Comparison of ENCODE assay signal across 20 cellular contexts in genomic region chr16:12458051-12458450, GRCh38.
DNase-seq lines count a peak whose midpoint lies in the region; ATAC-seq and TF ChIP-seq lines count a peak whose summit lies in the region.
"Had no signal": no experiment of that assay in that cellular context is flagged by ENCODE, and none has a peak within 500 bp of the region (broad histone marks: within the 10 kb centered on the region; RNA-seq: fewer than 3 reads in every experiment).

No MANE protein-coding gene starts in this region.

- ATAC-seq in stimulated activated naive B cell treated with anti-CD40 and anti-IgM and Interleukin-4, amounts not matched to agents 10 μg/mL and 1 μg/mL and 100 μg/mL, for 72 hours (replicated peaks) = no peak
- ATAC-seq in HG03571 (IDR thresholded peaks at IDR 0.05; ENCODE audit: unreplicated experiment) = no peak
- ATAC-seq: activated CD8-positive, alpha-beta memory T cell treated with anti-CD3 and anti-CD28 coated beads, Interleukin-2, amount 10 ng/mL, durations not matched to agents 7 days and 5 days; Right ventricle myocardium inferior had no signal

- DNase-seq in activated naive CD4-positive, alpha-beta T cell treated with anti-CD3 and anti-CD28 coated beads, Interleukin-2, amount 50 U/mL, for 16 hours = no peak
- DNase-seq in immature natural killer cell (no peak), mesothelial cell of epicardium (ENCODE audit: low spot score in 2 of 2, unreplicated experiment in 2 of 2) (no peak)
- no peak for DNase-seq in stimulated activated naive B cell treated with anti-CD40 and anti-IgM and Interleukin-4, amounts not matched to agents 10 μg/mL and 1 μg/mL and 100 μg/mL, for 72 hours
- no peak for DNase-seq in activated CD4-positive, CD25-positive, alpha-beta regulatory T cell treated with anti-CD3 and anti-CD28 coated beads, Interleukin-2, amount 50 U/mL, for 72 hours
- DNase-seq: activated CD8-positive, alpha-beta memory T cell treated with anti-CD3 and anti-CD28 coated beads, Interleukin-2, amount 10 ng/mL, durations not matched to agents 7 days and 5 days; activated effector memory CD4-positive, alpha-beta T cell treated with Interleukin-2 at 50 U/mL for 16 hours; DMS 273 treated with DMSO at 0.1 percent for 48 hours; esophagus squamous epithelium; mesendoderm; NCI-H1436 treated with DMSO at 0.1 percent for 48 hours had no signal

- no peak for TF ChIP-seq CTCF in OCI-LY1 (IDR thresholded peaks at IDR 0.05; ENCODE audit: low read length)
- TF ChIP-seq CTCF in mesothelial cell of epicardium (IDR thresholded peaks at IDR 0.05; ENCODE audit: unreplicated experiment) = no peak

- H3K27ac Mint-ChIP-seq in activated naive CD4-positive, alpha-beta T cell treated with anti-CD3 and anti-CD28 coated beads, Interleukin-2, amount 50 U/mL, for 24 hours = no peak overlapping the region
- H3K27ac Mint-ChIP-seq in immature natural killer cell (peak overlapping the region; percentile 45 to 95 (median 64)), mesothelial cell of epicardium (no peak overlapping the region)
- H3K27ac Mint-ChIP-seq in stimulated activated naive B cell treated with anti-CD40 and anti-IgM and Interleukin-4, amounts not matched to agents 10 μg/mL and 1 μg/mL and 100 μg/mL, for 72 hours = peak overlapping the region; percentile 96
- H3K27ac Mint-ChIP-seq: activated CD8-positive, alpha-beta memory T cell treated with anti-CD3 and anti-CD28 coated beads, Interleukin-2, amount 10 ng/mL, durations not matched to agents 7 days and 5 days; nephron had no signal

- no peaks in the 10 kb centered on the region for H3K27me3 Mint-ChIP-seq in activated naive CD4-positive, alpha-beta T cell treated with anti-CD3 and anti-CD28 coated beads, Interleukin-2, amount 50 U/mL, for 24 hours
- H3K27me3 Mint-ChIP-seq in immature natural killer cell (ENCODE audit: low read depth in 3 of 3) = peaks cover 0 to 3% (median 0%) of the 10 kb centered on the region in 3 donors
- H3K27me3 Mint-ChIP-seq in stimulated activated naive B cell treated with anti-CD40 and anti-IgM and Interleukin-4, amounts not matched to agents 10 μg/mL and 1 μg/mL and 100 μg/mL, for 72 hours = no peaks in the 10 kb centered on the region
- H3K27me3 Mint-ChIP-seq in mesothelial cell of epicardium (ENCODE audit: low read depth) = no peaks in the 10 kb centered on the region
- H3K27me3 Mint-ChIP-seq: activated CD8-positive, alpha-beta memory T cell treated with anti-CD3 and anti-CD28 coated beads, Interleukin-2, amount 10 ng/mL, durations not matched to agents 7 days and 5 days; CD4-positive, alpha-beta memory T cell had no signal

- H3K4me1 Mint-ChIP-seq in activated naive CD4-positive, alpha-beta T cell treated with anti-CD3 and anti-CD28 coated beads, Interleukin-2, amount 50 U/mL, for 24 hours = peaks cover 23% of the 10 kb centered on the region
- H3K4me1 Mint-ChIP-seq in immature natural killer cell (peaks cover 37 to 39% of the 10 kb centered on the region in 2 donors), mesothelial cell of epicardium (no peaks in the 10 kb centered on the region)
- peaks cover 50 to 74% of the 10 kb centered on the region in 2 donors for H3K4me1 Mint-ChIP-seq in stimulated activated naive B cell treated with anti-CD40 and anti-IgM and Interleukin-4, amounts not matched to agents 10 μg/mL and 1 μg/mL and 100 μg/mL, for 72 hours
- H3K4me1 Mint-ChIP-seq: nephron had no signal

- peaks cover 3% of the 10 kb centered on the region for H3K36me3 Mint-ChIP-seq in activated naive CD4-positive, alpha-beta T cell treated with anti-CD3 and anti-CD28 coated beads, Interleukin-2, amount 50 U/mL, for 24 hours
- H3K36me3 Mint-ChIP-seq in immature natural killer cell (no peaks in the 10 kb centered on the region), mesothelial cell of epicardium (no peaks in the 10 kb centered on the region)
- H3K36me3 Mint-ChIP-seq in stimulated activated naive B cell treated with anti-CD40 and anti-IgM and Interleukin-4, amounts not matched to agents 10 μg/mL and 1 μg/mL and 100 μg/mL, for 72 hours = peaks cover 14 to 20% of the 10 kb centered on the region in 2 donors
- H3K36me3 Mint-ChIP-seq: activated CD8-positive, alpha-beta memory T cell treated with anti-CD3 and anti-CD28 coated beads, Interleukin-2, amount 10 ng/mL, durations not matched to agents 7 days and 5 days had no signal

- no peaks in the 10 kb centered on the region for H3K27me3 ChIP-seq in OCI-LY1 (ENCODE audit: insufficient read depth, low read length)
- H3K27me3 ChIP-seq: esophagus squamous epithelium, pancreas, tibial nerve had no signal

- peaks cover 31% of the 10 kb centered on the region for H3K4me1 ChIP-seq in OCI-LY1 (ENCODE audit: insufficient read depth, low read length, severe bottlenecking)
- H3K4me1 ChIP-seq: esophagus squamous epithelium, pancreas had no signal

- H3K9me3 ChIP-seq in OCI-LY1 (ENCODE audit: low read length) = no peaks in the 10 kb centered on the region; the same call in 1 of the 2 replicates
- H3K9me3 ChIP-seq: pancreas had no signal

- H3K27ac ChIP-seq in OCI-LY1 (ENCODE audit: low read depth, low read length, poor library complexity, severe bottlenecking) = peak overlapping the region; percentile 77
- H3K27ac ChIP-seq: pancreas, tibial nerve had no signal

- no peaks in the 10 kb centered on the region for H4K20me1 ChIP-seq in OCI-LY1 (ENCODE audit: insufficient read depth, low read length)

- peaks cover 36% of the 10 kb centered on the region for H3K36me3 ChIP-seq in OCI-LY1 (ENCODE audit: insufficient read depth, low read length)
- H3K36me3 ChIP-seq: pancreas, tibial nerve had no signal

- H3K4me3 ChIP-seq in OCI-LY1 (ENCODE audit: low read depth, low read length, poor library complexity, severe bottlenecking) = no peak overlapping the region
- H3K4me3 ChIP-seq: coronary artery, esophagus squamous epithelium, pancreas, tibial nerve had no signal

- H2AFZ ChIP-seq in OCI-LY1 (ENCODE audit: low read length) = no peak overlapping the region

- H3K79me2 ChIP-seq in OCI-LY1 (ENCODE audit: insufficient read depth, low read length) = no peaks in the 10 kb centered on the region

- no peaks in the 10 kb centered on the region for H3F3A ChIP-seq in OCI-LY1 (ENCODE audit: insufficient read depth, low read length)

- H3K9me3 Mint-ChIP-seq in activated naive CD4-positive, alpha-beta T cell treated with anti-CD3 and anti-CD28 coated beads, Interleukin-2, amount 50 U/mL, for 24 hours = no peaks in the 10 kb centered on the region
- no peaks in the 10 kb centered on the region for H3K9me3 Mint-ChIP-seq in immature natural killer cell
- peaks cover 0 to 2% of the 10 kb centered on the region in 2 donors for H3K9me3 Mint-ChIP-seq in stimulated activated naive B cell treated with anti-CD40 and anti-IgM and Interleukin-4, amounts not matched to agents 10 μg/mL and 1 μg/mL and 100 μg/mL, for 72 hours
- H3K9me3 Mint-ChIP-seq in mesothelial cell of epicardium = peaks cover 1% of the 10 kb centered on the region
- H3K9me3 Mint-ChIP-seq: nephron had no signal

- H3K9me2 ChIP-seq in OCI-LY1 (ENCODE audit: low read depth, low read length) = no peaks in the 10 kb centered on the region

- H3K4me2 ChIP-seq in OCI-LY1 (ENCODE audit: low read length) = no peak overlapping the region; the same call in 1 of the 2 replicates

- no peak overlapping the region; the same call in 1 of the 2 replicates for H3K9ac ChIP-seq in OCI-LY1 (ENCODE audit: low read length)

- H3K4me3 Mint-ChIP-seq in activated naive CD4-positive, alpha-beta T cell treated with anti-CD3 and anti-CD28 coated beads, Interleukin-2, amount 50 U/mL, for 24 hours = peak overlapping the region; percentile 59
- peak overlapping the region; percentile 22 to 77 (median 54) for H3K4me3 Mint-ChIP-seq in immature natural killer cell
- peak overlapping the region; percentile 39 to 53 for H3K4me3 Mint-ChIP-seq in stimulated activated naive B cell treated with anti-CD40 and anti-IgM and Interleukin-4, amounts not matched to agents 10 μg/mL and 1 μg/mL and 100 μg/mL, for 72 hours
- H3K4me3 Mint-ChIP-seq in mesothelial cell of epicardium = no peak overlapping the region
- H3K4me3 Mint-ChIP-seq: activated CD8-positive, alpha-beta memory T cell treated with anti-CD3 and anti-CD28 coated beads, Interleukin-2, amount 10 ng/mL, durations not matched to agents 7 days and 5 days; nephron had no signal

Comparison
In these comparisons a context has a peak if more than half of its experiments do, and no peak if none do; other contexts are left out.
1. H3K27ac Mint-ChIP-seq: peak in immature natural killer cell (6 of 6) and stimulated activated naive B cell treated with anti-CD40 and anti-IgM and Interleukin-4, amounts not matched to agents 10 μg/mL and 1 μg/mL and 100 μg/mL, for 72 hours (single experiment); none in activated naive CD4-positive, alpha-beta T cell treated with anti-CD3 and anti-CD28 coated beads, Interleukin-2, amount 50 U/mL, for 24 hours (single experiment) and mesothelial cell of epicardium (single experiment).